22 cellular contexts compared by ENCODE assay signal in genomic region chrX:16628954-16629595, GRCh38. TPM values are rescaled to one million over a fixed set of nuclear protein-coding genes. Genes with fewer than 3 reads are reported as not detected.
A peak's percentile ranks its signal among the peaks of the same experiment; 100 is the strongest.
DNase-seq lines count a peak whose midpoint lies in the region; ATAC-seq and TF ChIP-seq lines count a peak whose summit lies in the region.
"Had no signal": no experiment of that assay in that cellular context is flagged by ENCODE, and none has a peak within 500 bp of the region (broad histone marks: within the 10 kb centered on the region; RNA-seq: fewer than 3 reads in every experiment).

No MANE protein-coding gene starts in this region.

- no peak overlapping the region for H2BK15ac ChIP-seq in mesendoderm (replicated peaks; ENCODE audit: low read depth)

- H3K4ac ChIP-seq in mesendoderm (ENCODE audit: low read depth, low read length) = no peak overlapping the region

- no peaks in the 10 kb centered on the region for H3K79me1 ChIP-seq in mesendoderm (ENCODE audit: low read length)

- intact Hi-C loops in Right ventricle myocardium superior (cut with DNase I) = no loop called here

- no peak overlapping the region for H3K18ac ChIP-seq in mesendoderm (ENCODE audit: low read length)

- H3K56ac ChIP-seq in mesendoderm (ENCODE audit: low read length) = peak overlapping the region; percentile 7

- no peak overlapping the region for H4K5ac ChIP-seq in mesendoderm (ENCODE audit: low read length)

- H3K27ac ChIP-seq in cardiac muscle cell = peak overlapping the region; percentile 34
- no peak overlapping the region for H3K27ac ChIP-seq in mesendoderm (ENCODE audit: low read depth, low read length)
- H3K27ac ChIP-seq: BLaER1 treated with 17β-estradiol and CSF1 and Interleukin-3, amounts not matched to agents 10 nM and 100 nM had no signal

- no peak overlapping the region for H2BK120ac ChIP-seq in mesendoderm (ENCODE audit: low read depth, low read length)

- H4K8ac ChIP-seq in mesendoderm (ENCODE audit: low read depth, low read length) = no peak overlapping the region

- no CpG with 5 or more reads among the region's 17 CpGs for WGBS in mesendoderm (ENCODE audit: extremely low coverage, insufficient coverage, low lambda C conversion rate)

- no peaks in the 10 kb centered on the region for H3K36me3 ChIP-seq in cardiac muscle cell
- no peaks in the 10 kb centered on the region for H3K36me3 ChIP-seq in mesendoderm (ENCODE audit: control insufficient read depth, insufficient read depth, low read length)

- ATAC-seq in Right ventricle myocardium superior (ENCODE audit: poor library complexity) (no peak), GM21619 (IDR thresholded peaks at IDR 0.05; ENCODE audit: unreplicated experiment) (no peak), HG02642 (IDR thresholded peaks at IDR 0.05; ENCODE audit: poor library complexity, unreplicated experiment) (no peak)
- ATAC-seq: esophagus mucosa; naive thymus-derived CD4-positive, alpha-beta T cell had no signal

- H3K4me1 ChIP-seq in cardiac muscle cell (ENCODE audit: low read depth) = peaks cover 17% of the 10 kb centered on the region
- H3K4me1 ChIP-seq in mesendoderm (ENCODE audit: control insufficient read depth, low read depth, low read length) = peaks cover 2% of the 10 kb centered on the region

- H3K9ac ChIP-seq in mesendoderm (ENCODE audit: low read length) = no peak overlapping the region
- H3K9ac ChIP-seq: BLaER1 treated with 17β-estradiol and CSF1 and Interleukin-3, amounts not matched to agents 10 nM and 100 nM had no signal

- no peak for TF ChIP-seq CTCF in cardiac muscle cell (IDR thresholded peaks at IDR 0.05; ENCODE audit: low read depth, low read length)
- TF ChIP-seq CTCF in choroid plexus epithelial cell (conservative IDR thresholded peaks at IDR 0.05; ENCODE audit: low read depth, low read length) = no peak

- H3K23ac ChIP-seq in mesendoderm (ENCODE audit: low read length) = no peak overlapping the region

- H2AK5ac ChIP-seq in mesendoderm (ENCODE audit: low read length) = no peak overlapping the region

- no peaks in the 10 kb centered on the region for H3K79me2 ChIP-seq in mesendoderm (ENCODE audit: control insufficient read depth, insufficient read depth, low read length)

- no peak overlapping the region for H3K4me3 ChIP-seq in cardiac muscle cell
- H3K4me3 ChIP-seq in choroid plexus epithelial cell (ENCODE audit: low read depth, low read length) = no peak overlapping the region
- no peak overlapping the region for H3K4me3 ChIP-seq in mesendoderm (ENCODE audit: low read length)
- H3K4me3 ChIP-seq: BLaER1 treated with 17β-estradiol and CSF1 and Interleukin-3, amounts not matched to agents 10 nM and 100 nM had no signal

- H3K27me3 ChIP-seq in cardiac muscle cell = no peaks in the 10 kb centered on the region
- no peaks in the 10 kb centered on the region for H3K27me3 ChIP-seq in mesendoderm (ENCODE audit: insufficient read depth, low read length, poor library complexity)

- H3K4me2 ChIP-seq in mesendoderm (ENCODE audit: low read length) = no peak overlapping the region
- H3K4me2 ChIP-seq: BLaER1 treated with 17β-estradiol and CSF1 and Interleukin-3, amounts not matched to agents 10 nM and 100 nM had no signal

- no peak overlapping the region for H2BK5ac ChIP-seq in mesendoderm (ENCODE audit: low read length)

- no peaks in the 10 kb centered on the region for H3K9me3 ChIP-seq in cardiac muscle cell (ENCODE audit: low read depth)
- H3K9me3 ChIP-seq: BLaER1 treated with 17β-estradiol and CSF1 and Interleukin-3, amounts not matched to agents 10 nM and 100 nM had no signal

- DNase-seq in cardiac muscle cell (ENCODE audit: low read depth in 1 of 2, low spot score in 1 of 2) (peak in 1 of 2 donors; percentile 62), Right ventricle myocardium superior (no peak), choroid plexus epithelial cell (ENCODE audit: low read depth) (peak; percentile 10), mesendoderm (peak; percentile 85), cerebellar cortex (ENCODE audit: low spot score) (no peak)
- DNase-seq in activated effector memory CD4-positive, alpha-beta T cell treated with Interleukin-2 at 50 U/mL for 16 hours = no peak
- DNase-seq: activated CD4-positive, alpha-beta T cell treated with anti-CD3 and anti-CD28 coated beads, Interleukin-2, amount 50 U/mL, for 48 hours; activated T-cell treated with anti-CD3 and anti-CD28 coated beads for 4 hours; naive thymus-derived CD4-positive, alpha-beta T cell; NCI-H1417 treated with DMSO at 0.1 percent for 48 hours; NK-92 treated with Interleukin-12 subunit alpha and Interleukin-12 subunit beta, amount 100 ng/mL, for 24 hours; RPMI8226 had no signal

RNA-seq across cellular contexts. Expression of gene S100G, which starts 20.9 kb away (rescaled TPM):
- total RNA-seq in cardiac muscle cell = not detected in 2 replicates
- not detected in 2 replicates for polyA plus RNA-seq in cardiac muscle cell
- total RNA-seq in Right ventricle myocardium superior = not detected
- polyA plus RNA-seq in mesendoderm (2013, experiment 1 of 2) = not detected
- polyA plus RNA-seq in mesendoderm (2013, experiment 2 of 2) = not detected
- total RNA-seq: A172; dermis microvascular lymphatic vessel endothelial cell; esophagus mucosa; G401; HT1080; lung microvascular endothelial cell; naive thymus-derived CD4-positive, alpha-beta T cell; temporal lobe had no signal
- polyA plus RNA-seq: naive thymus-derived CD4-positive, alpha-beta T cell had no signal

Comparison
In these comparisons a context has a peak if more than half of its experiments do, and no peak if none do; other contexts are left out.
1. DNase-seq: peak in choroid plexus epithelial cell (single experiment) and mesendoderm (single experiment); none in Right ventricle myocardium superior (single experiment), activated effector memory CD4-positive, alpha-beta T cell treated with Interleukin-2 at 50 U/mL for 16 hours (single experiment) and cerebellar cortex (single experiment).